20 cellular contexts compared by ENCODE assay signal in genomic region chr3:33046521-33046920, GRCh38. TPM values are rescaled to one million over a fixed set of nuclear protein-coding genes. Genes with fewer than 3 reads are reported as not detected.
DNase-seq lines count a peak whose midpoint lies in the region; ATAC-seq, FAIRE-seq and TF ChIP-seq lines count a peak whose summit lies in the region.
"Had no signal": no experiment of that assay in that cellular context is flagged by ENCODE, and none has a peak within 500 bp of the region (broad histone marks: within the 10 kb centered on the region; RNA-seq: fewer than 3 reads in every experiment).

No MANE protein-coding gene starts in this region.

- H3K4me1 ChIP-seq in lower lobe of right lung = peaks cover 23% of the 10 kb centered on the region
- H3K4me1 ChIP-seq: body of pancreas had no signal

- intact Hi-C loops in activated T-helper 1 cell treated with anti-CD3 and anti-CD28 coated beads, Interleukin-12 subunit alpha, Interleukin-12 subunit beta, Interleukin-2, Interleukin-4 antibody, amounts not matched to agents 30 ng/mL and 10 ng/mL and 1 ng/mL, durations not matched to agents 14 hours and 24 hours and 36 hours (cut with micrococcal nuclease) = loop anchor here (1.0 kb wide), 4 partner anchors 15 to 54 kb away; no protein-coding TSS in a partner anchor
- intact Hi-C loops in lower lobe of right lung (cut with DNase I) = no loop called here

- H3K36me3 ChIP-seq in lower lobe of right lung = peaks cover 51% of the 10 kb centered on the region

- H3K27ac Mint-ChIP-seq in activated T-helper 1 cell treated with anti-CD3 and anti-CD28 coated beads, Interleukin-12 subunit alpha, Interleukin-12 subunit beta, Interleukin-2, Interleukin-4 antibody, amounts not matched to agents 30 ng/mL and 10 ng/mL and 1 ng/mL, durations not matched to agents 14 hours and 24 hours and 36 hours = peak overlapping the region; percentile 99
- no peak overlapping the region for H3K27ac Mint-ChIP-seq in type B pancreatic cell
- H3K27ac Mint-ChIP-seq: nephron had no signal

- FAIRE-seq in GM12892 (lab: Jason Lieb, UNC) = peak; percentile 5
- FAIRE-seq: keratinocyte had no signal

- TF ChIP-seq CTCF in type B pancreatic cell (conservative IDR thresholded peaks at IDR 0.05) = no peak
- TF ChIP-seq CTCF in lower lobe of right lung (IDR thresholded peaks at IDR 0.05) = no peak

- H3K27me3 Mint-ChIP-seq in activated T-cell treated with anti-CD3 and anti-CD28 coated beads, Interleukin-2, amount 50 U/mL, for 4 hours (ENCODE audit: low read depth) = no peaks in the 10 kb centered on the region
- peaks cover 2% of the 10 kb centered on the region for H3K27me3 Mint-ChIP-seq in activated T-helper 1 cell treated with anti-CD3 and anti-CD28 coated beads, Interleukin-12 subunit alpha, Interleukin-12 subunit beta, Interleukin-2, Interleukin-4 antibody, amounts not matched to agents 30 ng/mL and 10 ng/mL and 1 ng/mL, durations not matched to agents 14 hours and 24 hours and 36 hours (ENCODE audit: insufficient read depth)
- no peaks in the 10 kb centered on the region for H3K27me3 Mint-ChIP-seq in type B pancreatic cell

- peaks cover 77% of the 10 kb centered on the region for H3K4me1 Mint-ChIP-seq in activated T-cell treated with anti-CD3 and anti-CD28 coated beads, Interleukin-2, amount 50 U/mL, for 4 hours (ENCODE audit: low read depth)
- peaks cover 82% of the 10 kb centered on the region for H3K4me1 Mint-ChIP-seq in activated T-helper 1 cell treated with anti-CD3 and anti-CD28 coated beads, Interleukin-12 subunit alpha, Interleukin-12 subunit beta, Interleukin-2, Interleukin-4 antibody, amounts not matched to agents 30 ng/mL and 10 ng/mL and 1 ng/mL, durations not matched to agents 14 hours and 24 hours and 36 hours (ENCODE audit: low read depth)
- no peaks in the 10 kb centered on the region for H3K4me1 Mint-ChIP-seq in type B pancreatic cell (ENCODE audit: unreplicated experiment)
- H3K4me1 Mint-ChIP-seq: nephron had no signal

- no peak for TF ChIP-seq POLR2A in GM12892 (IDR thresholded peaks at IDR 0.05; ENCODE audit: low read depth, low read length)

- H3K27me3 ChIP-seq in lower lobe of right lung (ENCODE audit: low read depth) = no peaks in the 10 kb centered on the region
- H3K27me3 ChIP-seq: body of pancreas, foreskin keratinocyte had no signal

- H3K9me3 Mint-ChIP-seq in activated T-cell treated with anti-CD3 and anti-CD28 coated beads, Interleukin-2, amount 50 U/mL, for 4 hours = no peaks in the 10 kb centered on the region
- no peaks in the 10 kb centered on the region for H3K9me3 Mint-ChIP-seq in activated T-helper 1 cell treated with anti-CD3 and anti-CD28 coated beads, Interleukin-12 subunit alpha, Interleukin-12 subunit beta, Interleukin-2, Interleukin-4 antibody, amounts not matched to agents 30 ng/mL and 10 ng/mL and 1 ng/mL, durations not matched to agents 14 hours and 24 hours and 36 hours
- H3K9me3 Mint-ChIP-seq in type B pancreatic cell = no peaks in the 10 kb centered on the region
- H3K9me3 Mint-ChIP-seq: nephron had no signal

- peaks cover 24% of the 10 kb centered on the region for H3K36me3 Mint-ChIP-seq in activated T-cell treated with anti-CD3 and anti-CD28 coated beads, Interleukin-2, amount 50 U/mL, for 4 hours (ENCODE audit: insufficient read depth)
- H3K36me3 Mint-ChIP-seq in activated T-helper 1 cell treated with anti-CD3 and anti-CD28 coated beads, Interleukin-12 subunit alpha, Interleukin-12 subunit beta, Interleukin-2, Interleukin-4 antibody, amounts not matched to agents 30 ng/mL and 10 ng/mL and 1 ng/mL, durations not matched to agents 14 hours and 24 hours and 36 hours (ENCODE audit: low read depth) = peaks cover 46% of the 10 kb centered on the region
- H3K36me3 Mint-ChIP-seq in type B pancreatic cell = peaks cover 14% of the 10 kb centered on the region

- no peak for DNase-seq in activated T-cell treated with anti-CD3 and anti-CD28 coated beads, Interleukin-2, amount 50 U/mL, for 4 hours
- no peak for DNase-seq in activated T-cell treated with anti-CD3 and anti-CD28 coated beads for 4 hours
- DNase-seq in GM12892 (ENCODE audit: insufficient read length) = no peak
- no peak for DNase-seq in activated T-helper 1 cell treated with anti-CD3 and anti-CD28 coated beads, Interleukin-12 subunit alpha, Interleukin-12 subunit beta, Interleukin-2, Interleukin-4 antibody, amounts not matched to agents 30 ng/mL and 10 ng/mL and 1 ng/mL, durations not matched to agents 14 hours and 24 hours and 36 hours (ENCODE audit: low spot score)
- DNase-seq in stimulated activated CD8-positive, alpha-beta memory T cell treated with anti-CD3 and anti-CD28 coated beads, Interleukin-4, amount 100 ng/mL, for 48 hours = peak; percentile 59
- no peak for DNase-seq in NCI-H2171 (lab: John Stamatoyannopoulos, UW)
- no peak for DNase-seq in type B pancreatic cell (ENCODE audit: extremely low spot score, unreplicated experiment)
- DNase-seq in lower lobe of right lung = no peak
- DNase-seq: body of pancreas, cortex of kidney, DND-41, foreskin keratinocyte, hypothalamus, mammary epithelial cell, NCI-H1092 treated with DMSO at 0.1 percent for 48 hours, PC-3, T1000, trophoblast cell had no signal

- peak; percentile 69 to 79 for ATAC-seq in activated T-cell treated with anti-CD3 and anti-CD28 coated beads, Interleukin-2, amount 50 U/mL, for 4 hours
- no peak for ATAC-seq in lower lobe of right lung
- ATAC-seq: body of pancreas, foreskin keratinocyte, PC-3 had no signal

- no peak overlapping the region for H3K27ac ChIP-seq in lower lobe of right lung
- H3K27ac ChIP-seq: body of pancreas, foreskin keratinocyte had no signal

- H3K4me3 Mint-ChIP-seq in activated T-cell treated with anti-CD3 and anti-CD28 coated beads, Interleukin-2, amount 50 U/mL, for 4 hours = no peak overlapping the region
- H3K4me3 Mint-ChIP-seq in activated T-helper 1 cell treated with anti-CD3 and anti-CD28 coated beads, Interleukin-12 subunit alpha, Interleukin-12 subunit beta, Interleukin-2, Interleukin-4 antibody, amounts not matched to agents 30 ng/mL and 10 ng/mL and 1 ng/mL, durations not matched to agents 14 hours and 24 hours and 36 hours = peak overlapping the region; percentile 45
- no peak overlapping the region for H3K4me3 Mint-ChIP-seq in type B pancreatic cell
- H3K4me3 Mint-ChIP-seq: nephron had no signal

- no peaks in the 10 kb centered on the region for H3K9me3 ChIP-seq in lower lobe of right lung
- H3K9me3 ChIP-seq: body of pancreas had no signal

- H3K4me3 ChIP-seq in lower lobe of right lung = no peak overlapping the region
- H3K4me3 ChIP-seq: body of pancreas had no signal

RNA-seq across cellular contexts. Expression of gene GLB1, which starts 50.4 kb away (rescaled TPM):
- total RNA-seq in activated T-cell treated with anti-CD3 and anti-CD28 coated beads, Interleukin-2, amount 50 U/mL, for 4 hours = 10 to 100 TPM; 25.1 to 37.7 (median 34.2) TPM
- 19.1 TPM for polyA plus RNA-seq in GM12892 (2012; ENCODE audit: missing spikeins)
- total RNA-seq in activated T-helper 1 cell treated with anti-CD3 and anti-CD28 coated beads, Interleukin-12 subunit alpha, Interleukin-12 subunit beta, Interleukin-2, Interleukin-4 antibody, amounts not matched to agents 30 ng/mL and 10 ng/mL and 1 ng/mL, durations not matched to agents 14 hours and 24 hours and 36 hours = 51.7 and 65.0 TPM in 2 replicates
- 88.2 and 94.3 TPM in 2 replicates for total RNA-seq in type B pancreatic cell (ENCODE audit: low replicate concordance)
- total RNA-seq in lower lobe of right lung = 89.7 TPM

RNA-seq across cellular contexts. Expression of gene TMPPE, which starts 50.4 kb away (rescaled TPM):
- 10 to 100 TPM; 11.5 to 14.5 (median 11.6) TPM for total RNA-seq in activated T-cell treated with anti-CD3 and anti-CD28 coated beads, Interleukin-2, amount 50 U/mL, for 4 hours
- 2.2 TPM for polyA plus RNA-seq in GM12892 (2012; ENCODE audit: missing spikeins)
- total RNA-seq in activated T-helper 1 cell treated with anti-CD3 and anti-CD28 coated beads, Interleukin-12 subunit alpha, Interleukin-12 subunit beta, Interleukin-2, Interleukin-4 antibody, amounts not matched to agents 30 ng/mL and 10 ng/mL and 1 ng/mL, durations not matched to agents 14 hours and 24 hours and 36 hours = 14.9 and 15.5 TPM in 2 replicates
- total RNA-seq in type B pancreatic cell (ENCODE audit: low replicate concordance) = 9.9 and 13.0 TPM in 2 replicates
- 20.0 TPM for total RNA-seq in lower lobe of right lung

Comparison
In these comparisons a context has a peak if more than half of its experiments do, and no peak if none do; other contexts are left out.
1. ATAC-seq: peak in activated T-cell treated with anti-CD3 and anti-CD28 coated beads, Interleukin-2, amount 50 U/mL, for 4 hours (2 of 2); none in lower lobe of right lung (0 of 2).